1 cellular context compared by ENCODE assay signal in genomic region chr9:128072144-128073021, GRCh38.
TF ChIP-seq lines count a peak whose summit lies in the region.

No MANE protein-coding gene starts in this region.

TF ChIP-seq in WTC11, 78 proteins besides CTCF, POLR2A, EP300 and RAD21 (continued from another document):
- TF ChIP-seq E2F5 (CRISPR knock-in tag; IDR thresholded peaks at IDR 0.05) (no peak), MXD4 (CRISPR knock-in tag; IDR thresholded peaks at IDR 0.05; ENCODE audit: borderline replicate concordance) (no peak), ZBTB43 (CRISPR knock-in tag; IDR thresholded peaks at IDR 0.05) (no peak), GTF2I (CRISPR knock-in tag; conservative IDR thresholded peaks at IDR 0.05) (no peak), CDX4 (CRISPR knock-in tag; IDR thresholded peaks at IDR 0.05; ENCODE audit: borderline replicate concordance) (no peak), IRF1 (CRISPR knock-in tag; IDR thresholded peaks at IDR 0.05) (no peak)
